ENCODE assay signal across 22 cellular contexts in genomic region chr3:39329493-39329892, GRCh38. TPM values are rescaled to one million over a fixed set of nuclear protein-coding genes. Genes with fewer than 3 reads are reported as not detected.
DNase-seq lines count a peak whose midpoint lies in the region; ATAC-seq, FAIRE-seq and TF ChIP-seq lines count a peak whose summit lies in the region.
"Had no signal": no experiment of that assay in that cellular context is flagged by ENCODE, and none has a peak within 500 bp of the region (broad histone marks: within the 10 kb centered on the region; RNA-seq: fewer than 3 reads in every experiment).

Gene CCR8 (plus strand): TSS chr3:39329709. CDS start chr3:39332332, 2,623 bp downstream.

- H3K4me1 Mint-ChIP-seq in CD8-positive, alpha-beta memory T cell, result peaks cover 3 to 46% (median 6%) of the 10 kb centered on the region in 3 donors

- H3K4me3 Mint-ChIP-seq in CD8-positive, alpha-beta memory T cell, result peak within 1 kb of the TSS; percentile 41 to 83 (median 77)
- H3K4me3 Mint-ChIP-seq: HFFc6 had no signal

- WGBS in GM12878 (ENCODE audit: insufficient coverage, insufficient replicate concordance, low lambda C conversion rate, missing lambda C conversion rate), result 87% methylated on average over 1 of the region's 1 CpG
- WGBS in smooth muscle cell (ENCODE audit: low lambda C conversion rate), result 87% methylated on average over 1 of the region's 1 CpG

- no peaks in the 10 kb centered on the region for H3F3A ChIP-seq in smooth muscle cell (ENCODE audit: low read depth)

- no peaks in the 10 kb centered on the region for H3K4me1 ChIP-seq in CD8-positive, alpha-beta memory T cell (ENCODE audit: insufficient read depth, low read length)
- H3K4me1 ChIP-seq in GM12878 (ENCODE audit: control insufficient read depth, insufficient read depth, low read length) (peaks cover 23% of the 10 kb centered on the region), smooth muscle cell (ENCODE audit: low read depth) (no peaks in the 10 kb centered on the region)
- H3K4me1 ChIP-seq: right lobe of liver, testis had no signal

- no peak for TF ChIP-seq EP300 in GM12878 (IDR thresholded peaks at IDR 0.05; ENCODE audit: borderline replicate concordance in 1 of 2, control insufficient read depth in 1 of 2, low read depth in 2 of 2, low read length in 2 of 2)

- peaks cover 0 to 5% (median 0%) of the 10 kb centered on the region in 3 donors for H3K36me3 Mint-ChIP-seq in CD8-positive, alpha-beta memory T cell

- peak; percentile 45 for ATAC-seq in GM12878
- ATAC-seq: HepG2, left lobe of liver, right lobe of liver had no signal

- CTCF ChIA-PET in CD8-positive, alpha-beta memory T cell (lab: Charles Lee), result no interaction called here
- CTCF ChIA-PET in GM12878 (lab: Yijun Ruan, JAX), result interaction anchor here (0.9 to 3.1 kb wide), 3 partner anchors 17 to 37 kb away, joined by 3 to 15 read pairs (median 4); no protein-coding TSS in a partner anchor

- H3K9me3 Mint-ChIP-seq in CD8-positive, alpha-beta memory T cell, result no peaks in the 10 kb centered on the region
- H3K9me3 Mint-ChIP-seq: HFFc6 had no signal

- peak; percentile 2 for DNase-seq in NCI-H146 (lab: John Stamatoyannopoulos, UW)
- no peak for DNase-seq in NCI-H146 treated with DMSO at 0.1 percent for 48 hours (lab: John Stamatoyannopoulos, UW; ENCODE audit: unreplicated experiment)
- DNase-seq in CD8-positive, alpha-beta memory T cell, result no peak
- peak; percentile 54 for DNase-seq in NCI-H510A treated with DMSO at 0.1 percent for 48 hours (lab: John Stamatoyannopoulos, UW)
- DNase-seq in GM12878 (ENCODE audit: low read depth, low spot score), result no peak
- DNase-seq in smooth muscle cell (lab: John Stamatoyannopoulos, UW; ENCODE audit: unreplicated experiment), result no peak
- no peak for DNase-seq in globus pallidus (ENCODE audit: low spot score)
- DNase-seq in H4 (ENCODE audit: low spot score), result no peak
- DNase-seq: activated CD8-positive, alpha-beta memory T cell treated with anti-CD3 and anti-CD28 coated beads, Interleukin-2, amount 50 U/mL, for 4 hours; C1 segment of cervical spinal cord; cerebellar nuclear complex; HFFc6; MV-4-11; right lobe of liver; SHP77 treated with DMSO at 0.1 percent for 48 hours; stimulated activated CD4-positive, alpha-beta T cell treated with anti-CD3 and anti-CD28 coated beads, Interleukin-2, amount 100 ng/mL, for 24 hours; testis had no signal

- POLR2A ChIA-PET in CD8-positive, alpha-beta memory T cell (lab: Charles Lee), result no interaction called here
- POLR2A ChIA-PET in GM12878 (lab: Charles Lee), result interaction anchor here (0.6 to 2.0 kb wide), 3 partner anchors 34 to 48 kb away, joined by 3 to 6 read pairs (median 3); no protein-coding TSS in a partner anchor

- H3K27me3 Mint-ChIP-seq in CD8-positive, alpha-beta memory T cell, result peaks cover 0 to 3% of the 10 kb centered on the region in 2 donors

- no peaks in the 10 kb centered on the region for H3K9me3 ChIP-seq in CD8-positive, alpha-beta memory T cell (ENCODE audit: low read length)
- no peaks in the 10 kb centered on the region for H3K9me3 ChIP-seq in GM12878 (replicated peaks; ENCODE audit: control insufficient read depth, insufficient read depth, low read length)
- no peaks in the 10 kb centered on the region for H3K9me3 ChIP-seq in smooth muscle cell (replicated peaks; ENCODE audit: low read depth)
- H3K9me3 ChIP-seq: right lobe of liver, testis had no signal

- no peaks in the 10 kb centered on the region for H4K20me1 ChIP-seq in GM12878 (ENCODE audit: control insufficient read depth, insufficient read depth)
- no peaks in the 10 kb centered on the region for H4K20me1 ChIP-seq in smooth muscle cell (ENCODE audit: low read depth)

- TF ChIP-seq CTCF in GM12878 (IDR thresholded peaks at IDR 0.05 in 2 of 3, conservative IDR thresholded peaks at IDR 0.05 in 1 of 3; ENCODE audit: control insufficient read depth in 2 of 3, extremely low read depth in 1 of 3, insufficient read depth in 1 of 3, low read depth in 3 of 3, low read length in 3 of 3) (no peak), smooth muscle cell (IDR thresholded peaks at IDR 0.05; ENCODE audit: borderline replicate concordance, insufficient read depth, poor library complexity, severe bottlenecking) (no peak)

- in situ Hi-C loops in GM12878 (cut with MboI), result no loop called here

- RAD21 ChIA-PET in GM12878 (lab: Charles Lee; ENCODE audit: unreplicated experiment), result interaction anchor here (0.5 to 2.9 kb wide), 3 partner anchors 34 to 48 kb away, joined by 3 to 15 read pairs (median 4); no protein-coding TSS in a partner anchor

- SMC1A ChIA-PET in GM12878 (lab: Charles Lee; ENCODE audit: uncharacterized antibody, unreplicated experiment), result interaction anchor here (1.1 to 5.4 kb wide), 3 partner anchors 17 to 47 kb away, joined by 3 to 34 read pairs (median 3); no protein-coding TSS in a partner anchor

- no peaks in the 10 kb centered on the region for H3K36me3 ChIP-seq in CD8-positive, alpha-beta memory T cell (ENCODE audit: insufficient read depth, low read length)
- H3K36me3 ChIP-seq in GM12878 (ENCODE audit: control insufficient read depth in 2 of 2, insufficient read depth in 2 of 2, low read length in 1 of 2) (no peaks in the 10 kb centered on the region), smooth muscle cell (ENCODE audit: low read depth) (no peaks in the 10 kb centered on the region)
- H3K36me3 ChIP-seq: right lobe of liver had no signal

- no peak within 1 kb of the TSS for H3K4me3 ChIP-seq in CD8-positive, alpha-beta memory T cell (ENCODE audit: low read length)
- no peak within 1 kb of the TSS for H3K4me3 ChIP-seq in GM12878
- H3K4me3 ChIP-seq in smooth muscle cell, result no peak within 1 kb of the TSS
- H3K4me3 ChIP-seq: right lobe of liver, testis had no signal

- H3K27ac Mint-ChIP-seq in CD8-positive, alpha-beta memory T cell, result peak within 1 kb of the TSS; percentile 10 to 94 (median 74)
- H3K27ac Mint-ChIP-seq: HFFc6 had no signal

- TF ChIP-seq POLR2A in GM12878 (IDR thresholded peaks at IDR 0.05; ENCODE audit: low read depth, low read length), result no peak

- TF ChIP-seq RAD21 in GM12878 (IDR thresholded peaks at IDR 0.05; ENCODE audit: insufficient read depth, low read depth, low read length), result no peak

- H3K9ac ChIP-seq in GM12878 (ENCODE audit: control insufficient read depth, insufficient read depth, low read length) (peak within 1 kb of the TSS; percentile 21; the same call in 1 of the 2 replicates), smooth muscle cell (ENCODE audit: low read depth) (no peak within 1 kb of the TSS)

- intact Hi-C loops in GM12878 (cut with micrococcal nuclease; ENCODE audit: unreplicated experiment), result loop anchor here (2.0 kb wide), 1 partner anchor 49 kb away; no protein-coding TSS in a partner anchor

- H3K4me2 ChIP-seq in GM12878 (ENCODE audit: control insufficient read depth, insufficient read depth) (peak within 1 kb of the TSS; percentile 35; the same call in 1 of the 2 replicates), smooth muscle cell (no peak within 1 kb of the TSS)

- H3K27ac ChIP-seq in CD8-positive, alpha-beta memory T cell (ENCODE audit: low read depth, low read length), result no peak within 1 kb of the TSS
- H3K27ac ChIP-seq in GM12878 (ENCODE audit: control insufficient read depth, insufficient read depth), result peak within 1 kb of the TSS; percentile 84
- no peak within 1 kb of the TSS for H3K27ac ChIP-seq in smooth muscle cell (ENCODE audit: low read depth)
- H3K27ac ChIP-seq: right lobe of liver, testis had no signal

- H2AFZ ChIP-seq in GM12878 (ENCODE audit: control insufficient read depth, low read depth, low read length) (peak within 1 kb of the TSS; percentile 22), smooth muscle cell (ENCODE audit: low read depth) (no peak within 1 kb of the TSS)

- H3K27me3 ChIP-seq in CD8-positive, alpha-beta memory T cell (ENCODE audit: insufficient read depth, low read length, poor library complexity, severe bottlenecking), result no peaks in the 10 kb centered on the region
- H3K27me3 ChIP-seq in GM12878 (replicated peaks in 1 of 2; ENCODE audit: control insufficient read depth in 2 of 2, insufficient read depth in 2 of 2, low read length in 1 of 2), result no peaks in the 10 kb centered on the region
- H3K27me3 ChIP-seq in smooth muscle cell (ENCODE audit: low read depth), result no peaks in the 10 kb centered on the region
- H3K27me3 ChIP-seq: right lobe of liver, testis had no signal

- no peaks in the 10 kb centered on the region for H3K79me2 ChIP-seq in GM12878 (ENCODE audit: control insufficient read depth, insufficient read depth, low read length)
- no peaks in the 10 kb centered on the region for H3K79me2 ChIP-seq in smooth muscle cell (ENCODE audit: low read depth)

- no TSS peak for BruUV-seq in GM12878 (replicated peaks; lab: Mats Ljungman, UMichigan)

- FAIRE-seq in GM12878 (lab: Jason Lieb, UNC), result no peak
- FAIRE-seq: HepG2 had no signal

TF ChIP-seq in GM12878, 131 proteins besides CTCF, POLR2A, EP300 and RAD21 (continues in another document):
- no peak for TF ChIP-seq WRNIP1 (IDR thresholded peaks at IDR 0.05; ENCODE audit: borderline replicate concordance, low read depth, low read length)

RNA-seq across cellular contexts. Expression of gene CCR8, which starts in this region (rescaled TPM):
- total RNA-seq in CD8-positive, alpha-beta memory T cell, result 1 to 10 TPM; 2.9 to 5.3 TPM
- polyA plus RNA-seq in CD8-positive, alpha-beta memory T cell, result 2.1 TPM
- 12.0 and 12.7 TPM in 2 replicates for total RNA-seq in GM12878 (2013; cell fraction: nucleolus; rRNA removed)
- total RNA-seq in GM12878 (2014; rRNA removed), result 17.8 and 19.7 TPM in 2 replicates
- 17.9 and 18.9 TPM in 2 replicates for total RNA-seq in GM12878 (2014; rRNA removed; fragmentation: Illumina TruSeq; extraction: Trizol)
- 14.4 and 16.9 TPM in 2 replicates for total RNA-seq in GM12878 (2021)
- 1.2 TPM for polyA plus RNA-seq in GM12878 (2011; ENCODE audit: low read depth)
- polyA plus RNA-seq in GM12878 (2011; rRNA removed), result 23.2 and 25.0 TPM in 2 replicates
- polyA plus RNA-seq in GM12878 (2011; cell fraction: cytosol; rRNA removed), result 17.2 and 29.4 TPM in 2 replicates
- polyA plus RNA-seq in GM12878 (2011; cell fraction: nucleus; rRNA removed), result 11.0 and 11.5 TPM in 2 replicates
- 1.3 and 1.4 TPM in 2 replicates for polyA plus RNA-seq in GM12878 (2012)
- polyA plus RNA-seq in GM12878 (2014; fragmentation: Illumina TruSeq; extraction: Trizol), result 28.8 and 36.6 TPM in 2 replicates
- polyA plus RNA-seq in GM12878 (2014; fragmentation: Nextera tagmentation; extraction: Ambion mirVana), result 10 to 100 TPM; 11.1 to 13.7 TPM
- polyA plus RNA-seq in GM12878 (2014; rRNA removed), result 14.2 and 16.7 TPM in 2 replicates
- 1 to 10 TPM; 5.2 to 8.7 TPM for polyA plus RNA-seq in GM12878 (2016; fragmentation: Nextera tagmentation; extraction: Ambion mirVana)
- 51.3 and 62.8 TPM in 2 replicates for polyA minus RNA-seq in GM12878 (2011; rRNA and poly(A)+ RNA removed)
- 11.1 and 15.0 TPM in 2 replicates for polyA minus RNA-seq in GM12878 (2011; cell fraction: cytosol; rRNA and poly(A)+ RNA removed)
- 10.2 and 11.2 TPM in 2 replicates for polyA minus RNA-seq in GM12878 (2011; cell fraction: nucleus; rRNA and poly(A)+ RNA removed)
- total RNA-seq in smooth muscle cell, result not detected in 2 replicates
- polyA plus RNA-seq in smooth muscle cell, result not detected in 2 replicates
- total RNA-seq in H4 (2014; rRNA removed; shearing (Covaris generic)), result not detected in 2 replicates
- total RNA-seq: A172, HepG2, HFFc6, left lobe of liver, osteoblast, right lobe of liver, testis had no signal
- polyA plus RNA-seq: adipose tissue, HepG2 had no signal

Comparison
In these comparisons a context has a peak if more than half of its experiments do, and no peak if none do; other contexts are left out.
1. DNase-seq: peak in NCI-H146 (single experiment) and NCI-H510A treated with DMSO at 0.1 percent for 48 hours (single experiment); none in NCI-H146 treated with DMSO at 0.1 percent for 48 hours (single experiment), CD8-positive, alpha-beta memory T cell (0 of 5), GM12878 (single experiment), smooth muscle cell (single experiment), globus pallidus (single experiment) and H4 (single experiment).